23 cellular contexts compared by ENCODE assay signal in the genomic region with DNA sequence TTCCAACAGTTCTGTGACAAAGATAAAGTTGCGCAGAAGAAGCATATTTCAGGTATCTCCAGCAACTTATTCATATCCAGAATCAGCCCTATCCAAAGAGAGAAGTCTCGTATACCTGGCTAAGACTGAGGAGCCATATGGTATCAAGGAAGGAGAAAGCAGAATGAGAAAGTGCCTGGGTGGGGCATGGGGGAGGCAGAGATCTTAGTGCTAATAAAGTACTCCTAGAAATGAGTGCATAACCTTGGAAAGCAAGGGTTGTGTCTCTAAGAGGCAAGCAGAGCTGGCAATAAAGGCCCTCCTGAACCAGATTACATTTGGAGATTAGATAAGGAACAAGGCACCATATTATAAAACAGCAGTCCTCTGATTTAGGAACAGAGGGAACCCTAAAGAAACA.
"Had no signal": no experiment of that assay in that cellular context is flagged by ENCODE, and none has a peak within 500 bp of the region (broad histone marks: within the 10 kb centered on the region; RNA-seq: fewer than 3 reads in every experiment).

No MANE protein-coding gene starts in this region.

- DNase-seq: activated CD4-positive, alpha-beta T cell treated with anti-CD3 and anti-CD28 coated beads, Interleukin-2, amount 10 ng/mL, durations not matched to agents 24 days and 14 days; activated CD8-positive, alpha-beta T cell treated with anti-CD3 and anti-CD28 coated beads for 36 hours; activated naive CD4-positive, alpha-beta T cell treated with anti-CD3 and anti-CD28 coated beads for 36 hours; activated T-cell treated with anti-CD3 and anti-CD28 coated beads, Interleukin-2, amount 50 U/mL, for 1 hour; aorta; brain microvascular endothelial cell; central memory CD4-positive, alpha-beta T cell; head of caudate nucleus; stomach; T1000 had no signal

- H3K27me3 Mint-ChIP-seq: activated CD4-positive, alpha-beta T cell treated with anti-CD3 and anti-CD28 coated beads, Interleukin-2, amount 10 ng/mL, durations not matched to agents 24 days and 14 days; activated CD8-positive, alpha-beta T cell treated with anti-CD3 and anti-CD28 coated beads for 36 hours; type B pancreatic cell had no signal

- H3K4me3 Mint-ChIP-seq: activated CD4-positive, alpha-beta T cell treated with anti-CD3 and anti-CD28 coated beads, Interleukin-2, amount 10 ng/mL, durations not matched to agents 24 days and 14 days; activated CD8-positive, alpha-beta T cell treated with anti-CD3 and anti-CD28 coated beads for 36 hours; activated naive CD4-positive, alpha-beta T cell treated with anti-CD3 and anti-CD28 coated beads for 36 hours; mesothelial cell of epicardium; neural crest cell; type B pancreatic cell had no signal

- H3K4me3 ChIP-seq: lung, prostate gland, right atrium auricular region, skin epidermis, stomach had no signal

- H3K9me3 Mint-ChIP-seq: activated CD4-positive, alpha-beta T cell treated with anti-CD3 and anti-CD28 coated beads, Interleukin-2, amount 10 ng/mL, durations not matched to agents 24 days and 14 days; activated CD8-positive, alpha-beta T cell treated with anti-CD3 and anti-CD28 coated beads for 36 hours; activated naive CD4-positive, alpha-beta T cell treated with anti-CD3 and anti-CD28 coated beads for 36 hours; activated T-helper 2 cell treated with anti-CD3 and anti-CD28 coated beads, Interferon-gamma antibody, Interleukin-2, Interleukin-4, amounts not matched to agents 10 μg/mL and 5 μg/mL and 100 μg/mL, durations not matched to agents 14 hours and 24 hours and 36 hours; mesothelial cell of epicardium; neural crest cell; type B pancreatic cell had no signal

- H3K36me3 Mint-ChIP-seq: mesothelial cell of epicardium, type B pancreatic cell had no signal

- ATAC-seq: activated CD8-positive, alpha-beta T cell treated with anti-CD3 and anti-CD28 coated beads for 36 hours; left lobe of liver had no signal

- H3K27ac Mint-ChIP-seq: activated CD4-positive, alpha-beta T cell treated with anti-CD3 and anti-CD28 coated beads, Interleukin-2, amount 10 ng/mL, durations not matched to agents 24 days and 14 days; activated CD8-positive, alpha-beta T cell treated with anti-CD3 and anti-CD28 coated beads for 36 hours; activated naive CD4-positive, alpha-beta T cell treated with anti-CD3 and anti-CD28 coated beads for 36 hours; activated T-helper 2 cell treated with anti-CD3 and anti-CD28 coated beads, Interferon-gamma antibody, Interleukin-2, Interleukin-4, amounts not matched to agents 10 μg/mL and 5 μg/mL and 100 μg/mL, durations not matched to agents 14 hours and 24 hours and 36 hours; mesothelial cell of epicardium; type B pancreatic cell had no signal

- H3K27me3 ChIP-seq: brain microvascular endothelial cell, right atrium auricular region, stomach had no signal

- FAIRE-seq: colon, endometrium, frontal cortex, keratinocyte had no signal

- H3K36me3 ChIP-seq: brain microvascular endothelial cell, prostate gland, right atrium auricular region, stomach had no signal

- H3K27ac ChIP-seq: brain microvascular endothelial cell, prostate gland, right atrium auricular region, skin epidermis, stomach had no signal

- H3K4me1 ChIP-seq: prostate gland had no signal

- H3K9me3 ChIP-seq: prostate gland, right atrium auricular region, stomach had no signal
